9 cellular contexts compared by ENCODE assay signal in the genomic region with DNA sequence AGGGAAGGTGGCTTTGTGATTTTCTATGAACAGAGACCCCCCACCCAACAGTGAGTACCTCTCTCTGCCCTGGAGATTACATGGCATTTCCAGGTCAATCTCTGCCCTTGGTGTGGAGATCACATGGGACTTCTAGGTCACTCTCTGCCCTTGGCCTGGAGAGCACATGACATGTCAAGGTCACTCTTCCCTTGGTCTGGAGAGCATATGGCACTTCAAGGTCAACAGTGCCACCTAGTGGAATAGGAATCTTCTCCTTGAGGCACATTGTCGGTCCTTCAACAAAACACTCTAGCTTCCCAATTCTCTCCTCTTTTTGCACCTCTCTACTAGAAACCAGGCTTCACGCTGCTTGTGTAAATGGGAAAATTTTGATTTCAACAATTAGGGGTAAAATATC.
DNase-seq lines count a peak whose midpoint lies in the region; ATAC-seq and TF ChIP-seq lines count a peak whose summit lies in the region.
"Had no signal": no experiment of that assay in that cellular context is flagged by ENCODE, and none has a peak within 500 bp of the region (broad histone marks: within the 10 kb centered on the region; RNA-seq: fewer than 3 reads in every experiment).

No MANE protein-coding gene starts in this region.

- no peak overlapping the region for H3K27ac Mint-ChIP-seq in activated T-helper 17 cell treated with anti-CD3 and anti-CD28 coated beads, Interleukin-2, amount 50 U/mL, for 72 hours

- no peak for TF ChIP-seq POLR2A in prostate gland (IDR thresholded peaks at IDR 0.05)

- peak; percentile 94 for TF ChIP-seq RAD21 in Ishikawa (IDR thresholded peaks at IDR 0.05; ENCODE audit: low read depth)

- no peaks in the 10 kb centered on the region for H3K36me3 Mint-ChIP-seq in activated T-helper 17 cell treated with anti-CD3 and anti-CD28 coated beads, Interleukin-2, amount 50 U/mL, for 72 hours (ENCODE audit: low read depth)

- TF ChIP-seq EP300 in Ishikawa (IDR thresholded peaks at IDR 0.05; ENCODE audit: borderline replicate concordance) = no peak

- no peaks in the 10 kb centered on the region for H3K27me3 Mint-ChIP-seq in activated T-helper 17 cell treated with anti-CD3 and anti-CD28 coated beads, Interleukin-2, amount 50 U/mL, for 72 hours
- H3K27me3 Mint-ChIP-seq: central memory CD8-positive, alpha-beta T cell had no signal

- no peaks in the 10 kb centered on the region for H3K9me3 ChIP-seq in prostate gland

- H3K27ac ChIP-seq in prostate gland = no peak overlapping the region

- H3K4me1 Mint-ChIP-seq in activated T-helper 17 cell treated with anti-CD3 and anti-CD28 coated beads, Interleukin-2, amount 50 U/mL, for 72 hours = no peaks in the 10 kb centered on the region
- H3K4me1 Mint-ChIP-seq: central memory CD8-positive, alpha-beta T cell had no signal

- H3K9me3 Mint-ChIP-seq in activated T-helper 17 cell treated with anti-CD3 and anti-CD28 coated beads, Interleukin-2, amount 50 U/mL, for 72 hours = no peaks in the 10 kb centered on the region

- no peak overlapping the region for H3K4me3 Mint-ChIP-seq in activated T-helper 17 cell treated with anti-CD3 and anti-CD28 coated beads, Interleukin-2, amount 50 U/mL, for 72 hours
- H3K4me3 Mint-ChIP-seq: central memory CD8-positive, alpha-beta T cell had no signal

- DNase-seq in NCI-H2171 treated with DMSO at 0.1 percent for 48 hours (lab: John Stamatoyannopoulos, UW) (peak; percentile 18), NCI-H2171 (lab: John Stamatoyannopoulos, UW) (no peak), UCSD-AML1 (lab: John Stamatoyannopoulos, UW; ENCODE audit: unreplicated experiment) (peak; percentile 13), left kidney (ENCODE audit: low read depth, low spot score) (peak; percentile 30), prostate gland (ENCODE audit: low spot score) (no peak)

- no peaks in the 10 kb centered on the region for H3K36me3 ChIP-seq in prostate gland

- WGBS in prostate gland = 69% methylated on average over 2 of the region's 2 CpGs

- intact Hi-C loops in prostate gland (cut with DNase I) = no loop called here

- no peak overlapping the region for H3K4me3 ChIP-seq in prostate gland

- H3K4me1 ChIP-seq in prostate gland (replicated peaks) = no peaks in the 10 kb centered on the region

- peak in 1 of 4 experiments; percentile 9 for TF ChIP-seq CTCF in prostate gland (IDR thresholded peaks at IDR 0.05)

- peak; percentile 80 for ATAC-seq in GM21619 (IDR thresholded peaks at IDR 0.05; ENCODE audit: unreplicated experiment)
- no peak for ATAC-seq in activated T-helper 17 cell treated with anti-CD3 and anti-CD28 coated beads, Interleukin-2, amount 50 U/mL, for 72 hours (replicated peaks)

- no peaks in the 10 kb centered on the region for H3K27me3 ChIP-seq in prostate gland (replicated peaks; ENCODE audit: insufficient read depth)

TF ChIP-seq in Ishikawa, 13 proteins besides CTCF, POLR2A, EP300 and RAD21:
- TF ChIP-seq, protein P1, sequence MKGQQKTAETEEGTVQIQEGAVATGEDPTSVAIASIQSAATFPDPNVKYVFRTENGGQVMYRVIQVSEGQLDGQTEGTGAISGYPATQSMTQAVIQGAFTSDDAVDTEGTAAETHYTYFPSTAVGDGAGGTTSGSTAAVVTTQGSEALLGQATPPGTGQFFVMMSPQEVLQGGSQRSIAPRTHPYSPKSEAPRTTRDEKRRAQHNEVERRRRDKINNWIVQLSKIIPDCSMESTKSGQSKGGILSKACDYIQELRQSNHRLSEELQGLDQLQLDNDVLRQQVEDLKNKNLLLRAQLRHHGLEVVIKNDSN (IDR thresholded peaks at IDR 0.05) = peak; percentile 50; the same call in 1 of the 2 replicates
- no peak for TF ChIP-seq FOXM1 (IDR thresholded peaks at IDR 0.05; ENCODE audit: borderline replicate concordance, low read depth)

Comparison
In these comparisons a context has a peak if more than half of its experiments do, and no peak if none do; other contexts are left out.
1. DNase-seq: peak in NCI-H2171 treated with DMSO at 0.1 percent for 48 hours (single experiment), UCSD-AML1 (single experiment) and left kidney (single experiment); none in NCI-H2171 (single experiment) and prostate gland (single experiment).